10 cellular contexts compared by ENCODE assay signal in the genomic region with DNA sequence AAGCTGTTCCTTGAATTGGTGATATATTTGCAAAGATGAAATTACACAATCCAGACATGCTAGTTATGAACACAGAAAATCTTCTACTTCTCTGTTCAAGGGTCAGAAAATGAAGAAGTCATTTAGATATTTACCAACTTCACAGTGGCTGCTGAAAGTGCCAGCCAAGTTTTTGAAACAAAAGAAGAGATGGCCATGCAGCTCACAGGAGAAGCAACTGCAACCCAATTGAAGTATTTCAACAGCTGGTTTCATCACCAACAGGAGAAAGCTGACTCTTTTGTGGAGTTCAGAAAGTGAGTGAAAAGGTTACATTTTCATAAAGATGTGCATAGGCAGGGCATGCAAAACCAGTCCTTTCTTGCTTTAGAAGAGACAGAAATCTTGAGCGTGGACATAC.
DNase-seq lines count a peak whose midpoint lies in the region; ATAC-seq and TF ChIP-seq lines count a peak whose summit lies in the region.
"Had no signal": no experiment of that assay in that cellular context is flagged by ENCODE, and none has a peak within 500 bp of the region (broad histone marks: within the 10 kb centered on the region; RNA-seq: fewer than 3 reads in every experiment).

No MANE protein-coding gene starts in this region.

- no peaks in the 10 kb centered on the region for H3K9me3 Mint-ChIP-seq in activated CD8-positive, alpha-beta memory T cell treated with anti-CD3 and anti-CD28 coated beads, Interleukin-2, amount 10 ng/mL, durations not matched to agents 7 days and 5 days (ENCODE audit: low read depth)

- no peaks in the 10 kb centered on the region for H3K36me3 ChIP-seq in smooth muscle cell (ENCODE audit: low read depth)
- H3K36me3 ChIP-seq: BE2C had no signal

- no peak for TF ChIP-seq CTCF in smooth muscle cell (IDR thresholded peaks at IDR 0.05; ENCODE audit: borderline replicate concordance, insufficient read depth, poor library complexity, severe bottlenecking)

- 100% methylated on average over 1 of the region's 1 CpG for WGBS in smooth muscle cell (ENCODE audit: low lambda C conversion rate)

- peaks cover 9% of the 10 kb centered on the region for H3K4me1 Mint-ChIP-seq in activated CD8-positive, alpha-beta memory T cell treated with anti-CD3 and anti-CD28 coated beads, Interleukin-2, amount 10 ng/mL, durations not matched to agents 7 days and 5 days

- H2AFZ ChIP-seq in smooth muscle cell (ENCODE audit: low read depth): no peak overlapping the region

- H3K27ac Mint-ChIP-seq in activated CD8-positive, alpha-beta memory T cell treated with anti-CD3 and anti-CD28 coated beads, Interleukin-2, amount 10 ng/mL, durations not matched to agents 7 days and 5 days: no peak overlapping the region

- no peaks in the 10 kb centered on the region for H4K20me1 ChIP-seq in smooth muscle cell (ENCODE audit: low read depth)

- H3K4me1 ChIP-seq in smooth muscle cell (ENCODE audit: low read depth): no peaks in the 10 kb centered on the region
- H3K4me1 ChIP-seq: BE2C had no signal

- peak; percentile 61 to 65 for DNase-seq in AML-193 (lab: John Stamatoyannopoulos, UW)
- peak; percentile 35 for DNase-seq in SIG-M5 (lab: John Stamatoyannopoulos, UW)
- DNase-seq in smooth muscle cell (lab: John Stamatoyannopoulos, UW; ENCODE audit: unreplicated experiment): no peak
- no peak for DNase-seq in activated CD8-positive, alpha-beta memory T cell treated with anti-CD3 and anti-CD28 coated beads, Interleukin-2, amount 10 ng/mL, durations not matched to agents 7 days and 5 days
- no peak for DNase-seq in NCI-H2029 (lab: John Stamatoyannopoulos, UW)
- DNase-seq: BE2C had no signal

- H3K27me3 ChIP-seq in smooth muscle cell (ENCODE audit: low read depth): no peaks in the 10 kb centered on the region
- H3K27me3 ChIP-seq: BE2C had no signal

- no peaks in the 10 kb centered on the region for H3K79me2 ChIP-seq in smooth muscle cell (ENCODE audit: low read depth)

- H3F3A ChIP-seq in smooth muscle cell (ENCODE audit: low read depth): no peaks in the 10 kb centered on the region

- H3K9ac ChIP-seq in smooth muscle cell (ENCODE audit: low read depth): no peak overlapping the region

- ATAC-seq in GM19455 (IDR thresholded peaks at IDR 0.05; ENCODE audit: unreplicated experiment) (peak; percentile 65), HG03025 (IDR thresholded peaks at IDR 0.05; ENCODE audit: low FRiP score, unreplicated experiment) (peak; percentile 67), HG02763 (IDR thresholded peaks at IDR 0.05; ENCODE audit: unreplicated experiment) (no peak)
- no peak for ATAC-seq in activated CD8-positive, alpha-beta memory T cell treated with anti-CD3 and anti-CD28 coated beads, Interleukin-2, amount 10 ng/mL, durations not matched to agents 7 days and 5 days
- ATAC-seq: HCT116 had no signal

- H3K27me3 Mint-ChIP-seq in activated CD8-positive, alpha-beta memory T cell treated with anti-CD3 and anti-CD28 coated beads, Interleukin-2, amount 10 ng/mL, durations not matched to agents 7 days and 5 days: peaks cover 4% of the 10 kb centered on the region

- CTCF ChIA-PET in activated CD8-positive, alpha-beta memory T cell treated with anti-CD3 and anti-CD28 coated beads, Interleukin-2, amount 10 ng/mL, durations not matched to agents 7 days and 5 days (lab: Charles Lee): interaction anchor here (1.9 kb wide), 1 partner anchor 10 kb away, joined by 8 read pairs; no protein-coding TSS in a partner anchor

- no peak overlapping the region for H3K4me3 Mint-ChIP-seq in activated CD8-positive, alpha-beta memory T cell treated with anti-CD3 and anti-CD28 coated beads, Interleukin-2, amount 10 ng/mL, durations not matched to agents 7 days and 5 days

- no peaks in the 10 kb centered on the region for H3K36me3 Mint-ChIP-seq in activated CD8-positive, alpha-beta memory T cell treated with anti-CD3 and anti-CD28 coated beads, Interleukin-2, amount 10 ng/mL, durations not matched to agents 7 days and 5 days

- H3K9me3 ChIP-seq in smooth muscle cell (replicated peaks; ENCODE audit: low read depth): no peaks in the 10 kb centered on the region
- H3K9me3 ChIP-seq: BE2C had no signal

- H3K27ac ChIP-seq in smooth muscle cell (ENCODE audit: low read depth): no peak overlapping the region

- H3K4me3 ChIP-seq in smooth muscle cell: no peak overlapping the region

- no peak overlapping the region for H3K4me2 ChIP-seq in smooth muscle cell

Comparison
In these comparisons a context has a peak if more than half of its experiments do, and no peak if none do; other contexts are left out.
1. DNase-seq: peak in AML-193 (2 of 2) and SIG-M5 (single experiment); none in smooth muscle cell (single experiment), activated CD8-positive, alpha-beta memory T cell treated with anti-CD3 and anti-CD28 coated beads, Interleukin-2, amount 10 ng/mL, durations not matched to agents 7 days and 5 days (single experiment) and NCI-H2029 (single experiment).
2. ATAC-seq: peak in GM19455 (single experiment) and HG03025 (single experiment); none in activated CD8-positive, alpha-beta memory T cell treated with anti-CD3 and anti-CD28 coated beads, Interleukin-2, amount 10 ng/mL, durations not matched to agents 7 days and 5 days (single experiment) and HG02763 (single experiment).